8 cellular contexts compared by ENCODE assay signal in genomic region chr7:80018941-80019808, GRCh38.
DNase-seq lines count a peak whose midpoint lies in the region; ATAC-seq and TF ChIP-seq lines count a peak whose summit lies in the region.

No MANE protein-coding gene starts in this region.

- ATAC-seq in natural killer cell (no peak), left lung (peak; percentile 96)
- ATAC-seq in natural killer cell treated with Interleukin-12 subunit alpha and Interleukin-12 subunit beta and Interleukin-15 and Interleukin-18, amount 100 ng/mL, for 72 hours: no peak
- ATAC-seq in stimulated activated naive CD8-positive, alpha-beta T cell treated with anti-CD3 and anti-CD28 coated beads, Interleukin-15, amount 100 ng/mL, for 72 hours: peak; percentile 84

- no peaks in the 10 kb centered on the region for H3K9me2 ChIP-seq in MM.1S (replicated peaks; ENCODE audit: insufficient read depth, low read length)

- no peak overlapping the region for H3K4me2 ChIP-seq in MM.1S (ENCODE audit: low read depth, low read length)

- DNase-seq in natural killer cell: no peak
- no peak for DNase-seq in natural killer cell treated with Interleukin-12 subunit alpha and Interleukin-12 subunit beta and Interleukin-15 and Interleukin-18, amount 100 ng/mL, for 72 hours (ENCODE audit: low spot score)
- DNase-seq in HFF-Myc (ENCODE audit: extremely low read depth, low read depth): peak; percentile 49
- peak; percentile 53 for DNase-seq in MM.1S
- DNase-seq in SK-MEL-5 (ENCODE audit: low read depth, low spot score): peak; percentile 82
- peak; percentile 27 for DNase-seq in cerebellum (ENCODE audit: low spot score)
- DNase-seq in left lung: peak in 1 of 2 donors; percentile 36
- peak; percentile 36 to 48 for DNase-seq in stimulated activated naive CD8-positive, alpha-beta T cell treated with anti-CD3 and anti-CD28 coated beads, Interleukin-15, amount 100 ng/mL, for 72 hours

- H3F3A ChIP-seq in MM.1S (ENCODE audit: insufficient read depth, low read length): no peaks in the 10 kb centered on the region

- no peaks in the 10 kb centered on the region for H3K9me3 ChIP-seq in MM.1S (replicated peaks; ENCODE audit: insufficient read depth, low read length)
- no peaks in the 10 kb centered on the region for H3K9me3 ChIP-seq in left lung

- TF ChIP-seq CTCF in natural killer cell (IDR thresholded peaks at IDR 0.05) (peak; percentile 13), HFF-Myc (IDR thresholded peaks at IDR 0.05; ENCODE audit: low read depth, low read length, missing control alignments) (peak; percentile 80), MM.1S (IDR thresholded peaks at IDR 0.05; ENCODE audit: low read length) (peak; percentile 95), left lung (IDR thresholded peaks at IDR 0.05) (peak; percentile 79 to 84)

- no peak overlapping the region for H3K27ac Mint-ChIP-seq in natural killer cell
- no peak overlapping the region for H3K27ac Mint-ChIP-seq in natural killer cell treated with Interleukin-12 subunit alpha and Interleukin-12 subunit beta and Interleukin-15 and Interleukin-18, amount 100 ng/mL, for 72 hours
- H3K27ac Mint-ChIP-seq in stimulated activated naive CD8-positive, alpha-beta T cell treated with anti-CD3 and anti-CD28 coated beads, Interleukin-15, amount 100 ng/mL, for 72 hours: no peak overlapping the region

- H3K4me3 ChIP-seq in HFF-Myc (replicated peaks; ENCODE audit: low read depth, low read length) (no peak overlapping the region), MM.1S (ENCODE audit: low read length) (no peak overlapping the region), left lung (no peak overlapping the region)

- H3K4me1 ChIP-seq in MM.1S (ENCODE audit: low read length): no peaks in the 10 kb centered on the region
- no peaks in the 10 kb centered on the region for H3K4me1 ChIP-seq in left lung

- H2AFZ ChIP-seq in MM.1S (ENCODE audit: low read length): no peak overlapping the region

- no peak overlapping the region for H3K9ac ChIP-seq in MM.1S (ENCODE audit: low read length)

- no peaks in the 10 kb centered on the region for H3K79me2 ChIP-seq in MM.1S (ENCODE audit: low read length)

- peaks cover 10 to 18% of the 10 kb centered on the region in 2 donors for H3K9me3 Mint-ChIP-seq in natural killer cell
- peaks cover 17% of the 10 kb centered on the region for H3K9me3 Mint-ChIP-seq in natural killer cell treated with Interleukin-12 subunit alpha and Interleukin-12 subunit beta and Interleukin-15 and Interleukin-18, amount 100 ng/mL, for 72 hours
- H3K9me3 Mint-ChIP-seq in stimulated activated naive CD8-positive, alpha-beta T cell treated with anti-CD3 and anti-CD28 coated beads, Interleukin-15, amount 100 ng/mL, for 72 hours: peaks cover 11 to 15% of the 10 kb centered on the region in 2 donors

- H4K20me1 ChIP-seq in MM.1S (ENCODE audit: insufficient read depth, low read length): no peaks in the 10 kb centered on the region

- no peaks in the 10 kb centered on the region for H3K27me3 Mint-ChIP-seq in natural killer cell (ENCODE audit: low read depth in 2 of 2)
- H3K27me3 Mint-ChIP-seq in natural killer cell treated with Interleukin-12 subunit alpha and Interleukin-12 subunit beta and Interleukin-15 and Interleukin-18, amount 100 ng/mL, for 72 hours: no peaks in the 10 kb centered on the region
- H3K27me3 Mint-ChIP-seq in stimulated activated naive CD8-positive, alpha-beta T cell treated with anti-CD3 and anti-CD28 coated beads, Interleukin-15, amount 100 ng/mL, for 72 hours: no peaks in the 10 kb centered on the region

- H3K36me3 Mint-ChIP-seq in natural killer cell: no peaks in the 10 kb centered on the region
- peaks cover 13% of the 10 kb centered on the region for H3K36me3 Mint-ChIP-seq in natural killer cell treated with Interleukin-12 subunit alpha and Interleukin-12 subunit beta and Interleukin-15 and Interleukin-18, amount 100 ng/mL, for 72 hours

- H3K27ac ChIP-seq in MM.1S (ENCODE audit: low read length) (no peak overlapping the region), left lung (no peak overlapping the region)

- intact Hi-C loops in natural killer cell (cut with micrococcal nuclease) (no loop called here), left lung (cut with DNase I) (no loop called here)

- no peaks in the 10 kb centered on the region for H3K4me1 Mint-ChIP-seq in natural killer cell
- no peaks in the 10 kb centered on the region for H3K4me1 Mint-ChIP-seq in natural killer cell treated with Interleukin-12 subunit alpha and Interleukin-12 subunit beta and Interleukin-15 and Interleukin-18, amount 100 ng/mL, for 72 hours (ENCODE audit: low read depth in 2 of 2)
- H3K4me1 Mint-ChIP-seq in stimulated activated naive CD8-positive, alpha-beta T cell treated with anti-CD3 and anti-CD28 coated beads, Interleukin-15, amount 100 ng/mL, for 72 hours: no peaks in the 10 kb centered on the region

- H3K27me3 ChIP-seq in MM.1S (replicated peaks; ENCODE audit: insufficient read depth, low read length): no peaks in the 10 kb centered on the region
- H3K27me3 ChIP-seq in left lung: no peaks in the 10 kb centered on the region

- H3K36me3 ChIP-seq in MM.1S (replicated peaks; ENCODE audit: insufficient read depth, low read length) (no peaks in the 10 kb centered on the region), left lung (no peaks in the 10 kb centered on the region)

- in situ Hi-C loops in SK-MEL-5 (cut with HindIII; ENCODE audit: low pct_unique_long_range_greater_than_20kb, low sequenced_read_pairs): no loop called here

- H3K4me3 Mint-ChIP-seq in natural killer cell: no peak overlapping the region
- no peak overlapping the region for H3K4me3 Mint-ChIP-seq in natural killer cell treated with Interleukin-12 subunit alpha and Interleukin-12 subunit beta and Interleukin-15 and Interleukin-18, amount 100 ng/mL, for 72 hours
- no peak overlapping the region for H3K4me3 Mint-ChIP-seq in stimulated activated naive CD8-positive, alpha-beta T cell treated with anti-CD3 and anti-CD28 coated beads, Interleukin-15, amount 100 ng/mL, for 72 hours

Comparison
In these comparisons a context has a peak if more than half of its experiments do, and no peak if none do; other contexts are left out.
1. ATAC-seq: peak in left lung (single experiment) and stimulated activated naive CD8-positive, alpha-beta T cell treated with anti-CD3 and anti-CD28 coated beads, Interleukin-15, amount 100 ng/mL, for 72 hours (single experiment); none in natural killer cell (0 of 3) and natural killer cell treated with Interleukin-12 subunit alpha and Interleukin-12 subunit beta and Interleukin-15 and Interleukin-18, amount 100 ng/mL, for 72 hours (0 of 2).
2. DNase-seq: peak in HFF-Myc (single experiment), MM.1S (single experiment), SK-MEL-5 (single experiment), cerebellum (single experiment) and stimulated activated naive CD8-positive, alpha-beta T cell treated with anti-CD3 and anti-CD28 coated beads, Interleukin-15, amount 100 ng/mL, for 72 hours (2 of 2); none in natural killer cell (single experiment) and natural killer cell treated with Interleukin-12 subunit alpha and Interleukin-12 subunit beta and Interleukin-15 and Interleukin-18, amount 100 ng/mL, for 72 hours (single experiment).
3. CTCF ChIP-seq: peak in every context shown above with its lines; median percentile 95 in MM.1S; 82 in left lung; 80 in HFF-Myc; 13 in natural killer cell.